ENCODE assay signal across 21 cellular contexts in the genomic region with DNA sequence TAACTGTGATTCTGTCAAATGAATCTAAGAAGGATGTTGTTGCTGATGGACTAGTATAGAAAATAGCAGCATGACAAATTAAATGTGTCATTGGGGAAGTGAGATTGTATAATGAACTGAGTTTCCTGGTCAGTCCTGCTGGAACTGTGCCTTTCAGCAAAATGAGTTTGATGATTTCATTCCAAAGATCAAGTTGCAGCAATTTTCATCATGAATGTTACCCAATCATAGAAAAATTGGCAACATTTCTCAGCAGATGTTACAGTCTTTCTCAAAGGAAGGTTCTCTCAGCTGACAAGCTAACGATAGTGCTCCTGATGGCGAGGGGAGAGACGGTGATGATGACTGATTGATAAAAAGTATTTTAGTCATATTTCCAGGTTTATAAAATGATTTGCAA. TPM values are rescaled to one million over a fixed set of nuclear protein-coding genes. Genes with fewer than 3 reads are reported as not detected.
DNase-seq lines count a peak whose midpoint lies in the region; ATAC-seq, FAIRE-seq and TF ChIP-seq lines count a peak whose summit lies in the region.
"Had no signal": no experiment of that assay in that cellular context is flagged by ENCODE, and none has a peak within 500 bp of the region (broad histone marks: within the 10 kb centered on the region; RNA-seq: fewer than 3 reads in every experiment).

No MANE protein-coding gene starts in this region.

- H2AFZ ChIP-seq in keratinocyte (ENCODE audit: control insufficient read depth, low read length), result no peak overlapping the region

- no peak overlapping the region for H3K4me2 ChIP-seq in keratinocyte (ENCODE audit: control insufficient read depth, extremely low read depth, insufficient read depth, low read depth, low read length)

- H3K9me3 ChIP-seq in A673 (ENCODE audit: low read depth, low read length, poor library complexity, severe bottlenecking) (no peaks in the 10 kb centered on the region), body of pancreas (no peaks in the 10 kb centered on the region), keratinocyte (ENCODE audit: control insufficient read depth, low read depth, low read length) (no peaks in the 10 kb centered on the region)
- H3K9me3 ChIP-seq: left lung, prostate gland, uterus had no signal

- ATAC-seq in body of pancreas, result peak; percentile 48
- ATAC-seq: activated T-cell treated with anti-CD3 and anti-CD28 coated beads, Interleukin-2, amount 50 U/mL, for 72 hours; left lung had no signal

- no peaks in the 10 kb centered on the region for H3K27me3 ChIP-seq in A673 (replicated peaks; ENCODE audit: insufficient read depth, low read depth, low read length, poor library complexity)
- H3K27me3 ChIP-seq in body of pancreas, result no peaks in the 10 kb centered on the region
- no peaks in the 10 kb centered on the region for H3K27me3 ChIP-seq in keratinocyte (ENCODE audit: control insufficient read depth, extremely low read depth, insufficient read depth, low read length)
- H3K27me3 ChIP-seq: left lung, uterus had no signal

- H3K4me3 ChIP-seq in A673 (ENCODE audit: low read depth, low read length, poor library complexity, severe bottlenecking) (peak overlapping the region; percentile 11), body of pancreas (no peak overlapping the region), keratinocyte (ENCODE audit: control insufficient read depth in 2 of 3, extremely low read depth in 1 of 3, insufficient read depth in 2 of 3, low read depth in 1 of 3, low read length in 3 of 3) (no peak overlapping the region)
- H3K4me3 ChIP-seq: left lung, prostate gland, uterus had no signal

- CTCF ChIA-PET in A673 (lab: Charles Lee), result interaction anchor here (0.6 kb wide), 1 partner anchor 618 kb away, joined by 4 read pairs; no protein-coding TSS in a partner anchor

- H3K9ac ChIP-seq in keratinocyte (ENCODE audit: control insufficient read depth, extremely low read depth, insufficient read depth, low read length), result no peak overlapping the region

- in situ Hi-C loops in KBM-7 (cut with MboI; ENCODE audit: low pct_unique_long_range_greater_than_20kb, low sequenced_read_pairs), result no loop called here

- H4K20me1 ChIP-seq in keratinocyte (ENCODE audit: control insufficient read depth, extremely low read depth, insufficient read depth, low read length), result no peaks in the 10 kb centered on the region

- no peak for TF ChIP-seq CTCF in A673 (conservative IDR thresholded peaks at IDR 0.05; ENCODE audit: low read depth, low read length)
- TF ChIP-seq CTCF in body of pancreas (IDR thresholded peaks at IDR 0.05), result no peak
- TF ChIP-seq CTCF in keratinocyte (optimal IDR thresholded peaks at IDR 0.05 in 1 of 3, IDR thresholded peaks at IDR 0.05 in 1 of 3, conservative IDR thresholded peaks at IDR 0.05 in 1 of 3; ENCODE audit: extremely low read depth in 1 of 3, insufficient read depth in 2 of 3, low read length in 3 of 3), result no peak

- H3K9me1 ChIP-seq in keratinocyte (ENCODE audit: control insufficient read depth, extremely low read depth, insufficient read depth, low read length), result no peaks in the 10 kb centered on the region

- FAIRE-seq in keratinocyte (lab: Jason Lieb, UNC), result peak; percentile 29
- FAIRE-seq: colon, G401.6, GM12891, H1, TTC549 had no signal

- dilution Hi-C loops in keratinocyte (cut with MboI; ENCODE audit: extremely low pct_ligation_motif_present, low sequenced_read_pairs), result no loop called here

- peaks cover 3% of the 10 kb centered on the region for H3K36me3 ChIP-seq in A673 (ENCODE audit: insufficient read depth, low read length, poor library complexity, severe bottlenecking)
- no peaks in the 10 kb centered on the region for H3K36me3 ChIP-seq in body of pancreas (replicated peaks in 1 of 2; ENCODE audit: insufficient read depth in 1 of 2, low read depth in 2 of 2)
- no peaks in the 10 kb centered on the region for H3K36me3 ChIP-seq in keratinocyte (ENCODE audit: control insufficient read depth in 2 of 2, extremely low read depth in 1 of 2, insufficient read depth in 2 of 2, low read length in 2 of 2)
- H3K36me3 ChIP-seq: left lung, prostate gland, uterus had no signal

- H3K79me2 ChIP-seq in keratinocyte (ENCODE audit: control insufficient read depth, insufficient read depth, low read length), result no peaks in the 10 kb centered on the region

- BruUV-seq in A673 (replicated peaks; lab: Mats Ljungman, UMichigan), result no TSS peak

- peak overlapping the region; percentile 83 for H3K27ac ChIP-seq in A673 (ENCODE audit: low read depth, low read length, poor library complexity, severe bottlenecking)
- no peak overlapping the region for H3K27ac ChIP-seq in body of pancreas
- H3K27ac ChIP-seq in keratinocyte (ENCODE audit: control insufficient read depth, insufficient read depth, low read length), result no peak overlapping the region
- H3K27ac ChIP-seq: left lung, prostate gland, uterus had no signal

- POLR2A ChIA-PET in A673 (lab: Charles Lee; ENCODE audit: low non-redundant PET), result interaction anchor here (0.7 kb wide), 1 partner anchor 635 kb away, joined by 3 read pairs; no protein-coding TSS in a partner anchor

- peak; percentile 83 for DNase-seq in A673 (ENCODE audit: low spot score)
- DNase-seq in NCI-H2196 (lab: John Stamatoyannopoulos, UW; ENCODE audit: unreplicated experiment), result peak; percentile 61
- DNase-seq in body of pancreas, result peak in 1 of 4 donors; percentile 4
- DNase-seq in keratinocyte (ENCODE audit: low read depth, low spot score), result no peak
- no peak for DNase-seq in NCI-H1105 (lab: John Stamatoyannopoulos, UW)
- DNase-seq in KBM-7, result no peak
- DNase-seq in NCI-H1417 (lab: John Stamatoyannopoulos, UW), result no peak
- DNase-seq in activated gamma-delta T cell (lab: John Stamatoyannopoulos, UW), result no peak
- DNase-seq: activated CD4-positive, alpha-beta memory T cell treated with anti-CD3 and anti-CD28 coated beads for 36 hours; activated T-cell treated with anti-CD3 and anti-CD28 coated beads, Interleukin-2, amount 50 U/mL, for 72 hours; left lung; naive B cell; NCI-H510A; uterus had no signal

- intact Hi-C loops in A673 (cut with micrococcal nuclease; ENCODE audit: unreplicated experiment), result no loop called here
- intact Hi-C loops in body of pancreas (cut with DNase I), result no loop called here

- no peak for TF ChIP-seq POLR2A in body of pancreas (IDR thresholded peaks at IDR 0.05)

- H3K4me1 ChIP-seq in A673 (ENCODE audit: insufficient read depth, low read length, poor library complexity, severe bottlenecking) (peaks cover 45% of the 10 kb centered on the region), body of pancreas (no peaks in the 10 kb centered on the region), keratinocyte (ENCODE audit: control insufficient read depth, extremely low read depth, insufficient read depth, low read length) (no peaks in the 10 kb centered on the region)
- H3K4me1 ChIP-seq: left lung, prostate gland, uterus had no signal

- 81 to 86% methylated on average over 3 of the region's 3 CpGs for WGBS in body of pancreas, 2 donors

RNA-seq across cellular contexts. Expression of a gene that starts 10.7 kb away (rescaled TPM):
- total RNA-seq in A673 (2021) (6.8 and 7.1 TPM in 2 replicates), body of pancreas (1 to 10 TPM; 1.6 to 2.3 TPM)
- polyA plus RNA-seq in keratinocyte, result 1.2 to 2.1 TPM (median 1.9 TPM) in 3 replicates
- not detected for polyA plus RNA-seq in keratinocyte (2011; ENCODE audit: low read depth)
- 0.82 and 0.94 TPM in 2 replicates for polyA plus RNA-seq in keratinocyte (2011; cell fraction: cytosol; rRNA removed)
- polyA plus RNA-seq in keratinocyte (2011; cell fraction: nucleus; rRNA removed), result 2.4 and 2.5 TPM in 2 replicates
- 0.11 and 1.2 TPM in 2 replicates for polyA plus RNA-seq in keratinocyte (2012; ENCODE audit: low replicate concordance)
- polyA minus RNA-seq in keratinocyte, result 2.4 to 5.5 TPM (median 4.9 TPM) in 3 replicates
- polyA minus RNA-seq in keratinocyte (2011; cell fraction: cytosol; rRNA and poly(A)+ RNA removed), result 3.5 TPM
- polyA minus RNA-seq in keratinocyte (2011; cell fraction: nucleus; rRNA and poly(A)+ RNA removed), result 6.6 and 8.5 TPM in 2 replicates
- total RNA-seq: activated CD4-positive, alpha-beta memory T cell treated with anti-CD3 and anti-CD28 coated beads for 36 hours; activated T-cell treated with anti-CD3 and anti-CD28 coated beads, Interleukin-2, amount 50 U/mL, for 72 hours; epithelial cell of proximal tubule had no signal

RNA-seq across cellular contexts. Expression of a gene that starts 50.9 kb away (rescaled TPM):
- total RNA-seq in A673 (2021), result 7.2 and 8.8 TPM in 2 replicates
- 1 to 10 TPM; 1.8 to 4.0 TPM for total RNA-seq in body of pancreas
- 0.14 to 0.64 TPM (median 0.45 TPM) in 3 replicates for polyA plus RNA-seq in keratinocyte
- polyA plus RNA-seq in keratinocyte (2011; ENCODE audit: low read depth), result not detected
- 0.17 and 0.36 TPM in 2 replicates for polyA plus RNA-seq in keratinocyte (2011; cell fraction: cytosol; rRNA removed)
- polyA plus RNA-seq in keratinocyte (2011; cell fraction: nucleus; rRNA removed), result 1.2 and 1.3 TPM in 2 replicates
- 0.16 and 0.17 TPM in 2 replicates for polyA plus RNA-seq in keratinocyte (2012; ENCODE audit: low replicate concordance)
- 0.39 to 0.99 TPM (median 0.48 TPM) in 3 replicates for polyA minus RNA-seq in keratinocyte
- not detected for polyA minus RNA-seq in keratinocyte (2011; cell fraction: cytosol; rRNA and poly(A)+ RNA removed)
- 2.4 and 4.1 TPM in 2 replicates for polyA minus RNA-seq in keratinocyte (2011; cell fraction: nucleus; rRNA and poly(A)+ RNA removed)
- total RNA-seq: activated CD4-positive, alpha-beta memory T cell treated with anti-CD3 and anti-CD28 coated beads for 36 hours; activated T-cell treated with anti-CD3 and anti-CD28 coated beads, Interleukin-2, amount 50 U/mL, for 72 hours; epithelial cell of proximal tubule had no signal

Comparison
In these comparisons a context has a peak if more than half of its experiments do, and no peak if none do; other contexts are left out.
1. DNase-seq: peak in A673 (single experiment) and NCI-H2196 (single experiment); none in keratinocyte (single experiment), NCI-H1105 (single experiment), KBM-7 (single experiment), NCI-H1417 (0 of 3) and activated gamma-delta T cell (single experiment).